ENCODE assay signal across 9 cellular contexts in genomic region chr11:62104816-62105610, GRCh38. TPM values are rescaled to one million over a fixed set of nuclear protein-coding genes. Genes with fewer than 3 reads are reported as not detected.
DNase-seq lines count a peak whose midpoint lies in the region; ATAC-seq, FAIRE-seq and TF ChIP-seq lines count a peak whose summit lies in the region.
"Had no signal": no experiment of that assay in that cellular context is flagged by ENCODE, and none has a peak within 500 bp of the region (broad histone marks: within the 10 kb centered on the region; RNA-seq: fewer than 3 reads in every experiment).

No MANE protein-coding gene starts in this region.

- H3K4me1 ChIP-seq in heart right ventricle: peaks cover 12 to 40% (median 28%) of the 10 kb centered on the region in 9 donors
- peaks cover 16 to 25% (median 18%) of the 10 kb centered on the region in 3 donors for H3K4me1 ChIP-seq in skeletal muscle tissue (ENCODE audit: control insufficient read depth in 3 of 3, insufficient read depth in 3 of 3, low read length in 3 of 3)
- H3K4me1 ChIP-seq in A673 (ENCODE audit: insufficient read depth, low read length, poor library complexity, severe bottlenecking): no peaks in the 10 kb centered on the region

- WGBS in heart right ventricle, 2 donors: 19 to 24% methylated on average over 10 of the region's 10 CpGs

- H3K9me3 ChIP-seq in heart right ventricle (no peaks in the 10 kb centered on the region), skeletal muscle tissue (ENCODE audit: control insufficient read depth in 3 of 3, low read length in 3 of 3) (no peaks in the 10 kb centered on the region), A673 (ENCODE audit: low read depth, low read length, poor library complexity, severe bottlenecking) (no peaks in the 10 kb centered on the region)

- peak overlapping the region; percentile 85 to 95 for H3K27ac Mint-ChIP-seq in activated naive CD4-positive, alpha-beta T cell treated with anti-CD3 and anti-CD28 coated beads, Interleukin-2, amount 50 U/mL, for 72 hours
- H3K27ac Mint-ChIP-seq: progenitor cell of endocrine pancreas had no signal

- H3K9ac ChIP-seq in skeletal muscle tissue (ENCODE audit: low read depth in 1 of 3, low read length in 3 of 3): peak overlapping the region; percentile 2 to 82 (median 57)

- H3K4me3 ChIP-seq in heart right ventricle (peak overlapping the region in 9 of 10 donors; percentile 14 to 49 (median 35)), skeletal muscle tissue (ENCODE audit: low read length in 3 of 3) (peak overlapping the region; percentile 52 to 73 (median 60)), A673 (ENCODE audit: low read depth, low read length, poor library complexity, severe bottlenecking) (no peak overlapping the region)

- intact Hi-C loops in heart right ventricle (cut with DNase I): loop anchor here in 7 of 10 donors (2.0 to 5.0 kb wide), 7 partner anchors 208 to 358 kb away; partner anchors contain the start of genes MYRF (in 2 of the 7) and FADS3 (in 1 of the 7)
- intact Hi-C loops in A673 (cut with micrococcal nuclease; ENCODE audit: unreplicated experiment): no loop called here

- no peak for TF ChIP-seq POLR2A in H54 (IDR thresholded peaks at IDR 0.05; ENCODE audit: low read depth, low read length)

- CTCF ChIA-PET in A673 (lab: Charles Lee): no interaction called here

- peak; percentile 79 to 84 for ATAC-seq in activated naive CD4-positive, alpha-beta T cell treated with anti-CD3 and anti-CD28 coated beads, Interleukin-2, amount 50 U/mL, for 72 hours
- peak; percentile 77 to 95 (median 90) for ATAC-seq in heart right ventricle

- FAIRE-seq in H54 (lab: Jason Lieb, UNC): no peak

- POLR2A ChIA-PET in A673 (lab: Charles Lee; ENCODE audit: low non-redundant PET): interaction anchor here (0.7 kb wide), 1 partner anchor 230 kb away, joined by 6 read pairs; no protein-coding TSS in a partner anchor

- TF ChIP-seq CTCF in heart right ventricle (IDR thresholded peaks at IDR 0.05) (no peak), A673 (conservative IDR thresholded peaks at IDR 0.05; ENCODE audit: low read depth, low read length) (no peak)

- no peaks in the 10 kb centered on the region for H3K36me3 Mint-ChIP-seq in activated naive CD4-positive, alpha-beta T cell treated with anti-CD3 and anti-CD28 coated beads, Interleukin-2, amount 50 U/mL, for 72 hours

- H3K27me3 ChIP-seq in heart right ventricle: no peaks in the 10 kb centered on the region
- H3K27me3 ChIP-seq in skeletal muscle tissue (ENCODE audit: control insufficient read depth in 3 of 3, insufficient read depth in 3 of 3, low read length in 3 of 3): no peaks in the 10 kb centered on the region
- H3K27me3 ChIP-seq in A673 (replicated peaks; ENCODE audit: insufficient read depth, low read depth, low read length, poor library complexity): no peaks in the 10 kb centered on the region

- H3K27ac ChIP-seq in heart right ventricle: peak overlapping the region; percentile 62 to 91 (median 84)
- peak overlapping the region; percentile 79 for H3K27ac ChIP-seq in skeletal muscle tissue (ENCODE audit: low read depth, low read length)
- no peak overlapping the region for H3K27ac ChIP-seq in A673 (ENCODE audit: low read depth, low read length, poor library complexity, severe bottlenecking)

- BruUV-seq in A673 (replicated peaks; lab: Mats Ljungman, UMichigan): no TSS peak

- DNase-seq in GM04504 (ENCODE audit: low read depth) (peak; percentile 50), heart right ventricle (peak in 1 of 2 donors; percentile 79), H54 (ENCODE audit: insufficient read length, low spot score) (no peak), NCI-H2107 treated with DMSO at 0.1 percent for 48 hours (lab: John Stamatoyannopoulos, UW; ENCODE audit: unreplicated experiment) (no peak), A673 (ENCODE audit: low spot score) (no peak), cerebellum (ENCODE audit: low spot score) (no peak)
- no peak for DNase-seq in activated naive CD4-positive, alpha-beta T cell treated with anti-CD3 and anti-CD28 coated beads, Interleukin-2, amount 50 U/mL, for 72 hours (ENCODE audit: low spot score in 2 of 2)

- H3K36me3 ChIP-seq in heart right ventricle (no peaks in the 10 kb centered on the region), skeletal muscle tissue (ENCODE audit: control insufficient read depth in 3 of 3, insufficient read depth in 3 of 3, low read length in 3 of 3) (no peaks in the 10 kb centered on the region), A673 (ENCODE audit: insufficient read depth, low read length, poor library complexity, severe bottlenecking) (no peaks in the 10 kb centered on the region)

- peaks cover 0 to 4% of the 10 kb centered on the region in 2 donors for H3K9me3 Mint-ChIP-seq in activated naive CD4-positive, alpha-beta T cell treated with anti-CD3 and anti-CD28 coated beads, Interleukin-2, amount 50 U/mL, for 72 hours

RNA-seq across cellular contexts. Expression of gene INCENP, which starts 18.8 kb away (rescaled TPM):
- 100 to 1,000 TPM; 142 to 205 TPM for total RNA-seq in activated naive CD4-positive, alpha-beta T cell treated with anti-CD3 and anti-CD28 coated beads, Interleukin-2, amount 50 U/mL, for 72 hours
- total RNA-seq in heart right ventricle: 10 to 100 TPM in 8 of 10 donors, 1 to 10 TPM in 2; 8.2 to 20.0 (median 13.4) TPM
- 1 to 10 TPM; 2.1 to 2.7 TPM for polyA plus RNA-seq in heart right ventricle
- 6.8 TPM for total RNA-seq in skeletal muscle tissue
- 232 and 233 TPM in 2 replicates for total RNA-seq in A673 (2021)
- 24.5 TPM for total RNA-seq in cerebellum
